8 cellular contexts compared by ENCODE assay signal in the genomic region with DNA sequence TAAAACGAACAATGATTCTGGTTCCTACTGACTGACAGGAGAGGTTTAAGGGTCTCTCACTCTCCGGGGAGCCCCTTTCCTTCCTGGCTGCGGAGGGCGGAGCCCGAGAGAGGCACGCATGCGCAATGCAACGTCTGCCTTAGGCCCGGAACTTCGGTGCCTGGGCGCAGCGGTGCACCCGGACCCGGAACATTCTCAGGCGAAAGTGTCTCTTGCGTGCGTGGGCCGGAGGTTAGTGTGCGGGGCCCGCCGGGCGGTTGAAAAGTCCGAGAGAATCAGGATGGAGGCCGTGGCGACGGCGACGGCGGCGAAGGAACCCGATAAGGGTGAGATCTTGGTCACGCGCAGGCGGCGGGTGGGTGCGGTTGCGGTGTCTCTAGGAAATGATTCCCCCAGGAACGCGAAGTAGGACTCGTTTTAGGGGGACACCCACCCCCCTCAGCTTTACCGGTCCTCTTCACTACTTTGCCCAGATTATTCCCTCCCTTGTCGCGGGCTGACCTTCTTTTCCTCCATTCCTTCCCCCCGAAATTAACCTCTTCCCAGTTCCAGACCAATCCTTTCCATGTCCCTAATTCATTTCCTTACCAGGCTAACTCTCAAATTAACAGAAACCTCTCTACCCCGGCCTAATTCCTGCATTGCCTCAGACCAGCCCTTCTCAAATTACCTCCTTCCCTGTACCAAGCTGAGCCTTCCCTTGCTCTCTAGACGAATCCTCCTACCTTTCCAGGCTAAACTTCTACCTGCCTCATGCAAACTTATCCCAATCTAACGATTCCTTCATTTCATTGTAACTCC. TPM values are rescaled to one million over a fixed set of nuclear protein-coding genes. Genes with fewer than 3 reads are reported as not detected.
DNase-seq lines count a peak whose midpoint lies in the region; ATAC-seq and TF ChIP-seq lines count a peak whose summit lies in the region.

A gene (plus strand): TSS at position 142 of the 801 bp plus-strand sequence. CDS start 139 bp downstream, at position 281.

- peaks cover 27 to 44% of the 10 kb centered on the region in 2 donors for H3K36me3 ChIP-seq in muscle layer of duodenum (ENCODE audit: control insufficient read depth in 1 of 2, insufficient read depth in 2 of 2, low read length in 2 of 2)

- H3K27ac ChIP-seq in muscle layer of duodenum (ENCODE audit: low read length), result peak within 1 kb of the TSS; percentile 98

- no peaks in the 10 kb centered on the region for H3K9me3 ChIP-seq in muscle layer of duodenum (ENCODE audit: control insufficient read depth in 1 of 2, low read length in 2 of 2)

- DNase-seq in D341Med (ENCODE audit: low spot score), result peak; percentile 94
- DNase-seq in activated T-cell treated with anti-CD3 and anti-CD28 coated beads, Interleukin-2, amount 50 U/mL, for 4 hours, result peak; percentile 85
- peak; percentile 80 to 81 for DNase-seq in stimulated activated CD8-positive, alpha-beta memory T cell treated with anti-CD3 and anti-CD28 coated beads, Interleukin-7, amount 100 ng/mL, for 48 hours (ENCODE audit: extremely low read depth in 1 of 2, low read depth in 1 of 2)

- peak within 1 kb of the TSS; percentile 97 for H3K4me3 Mint-ChIP-seq in activated T-cell treated with anti-CD3 and anti-CD28 coated beads, Interleukin-2, amount 50 U/mL, for 4 hours

- H3K4me1 Mint-ChIP-seq in activated T-cell treated with anti-CD3 and anti-CD28 coated beads, Interleukin-2, amount 50 U/mL, for 4 hours (ENCODE audit: low read depth), result peaks cover 69% of the 10 kb centered on the region

- ATAC-seq in GM21447 (IDR thresholded peaks at IDR 0.05; ENCODE audit: unreplicated experiment), result peak; percentile 48
- peak; percentile 70 to 77 for ATAC-seq in activated T-cell treated with anti-CD3 and anti-CD28 coated beads, Interleukin-2, amount 50 U/mL, for 4 hours
- ATAC-seq in esophagus mucosa, result peak; percentile 74

- TF ChIP-seq EP300 in Ishikawa (IDR thresholded peaks at IDR 0.05; ENCODE audit: borderline replicate concordance), result peak; percentile 33; the same call in 1 of the 2 replicates

- H3K4me1 ChIP-seq in muscle layer of duodenum (ENCODE audit: control insufficient read depth in 1 of 2, insufficient read depth in 2 of 2, low read length in 2 of 2), result peaks cover 19 to 52% of the 10 kb centered on the region in 2 donors

- no peaks in the 10 kb centered on the region for H3K9me3 Mint-ChIP-seq in activated T-cell treated with anti-CD3 and anti-CD28 coated beads, Interleukin-2, amount 50 U/mL, for 4 hours

- peak within 1 kb of the TSS; percentile 87 to 99 for H3K4me3 ChIP-seq in muscle layer of duodenum (ENCODE audit: low read depth in 1 of 2, low read length in 2 of 2)

- TF ChIP-seq RAD21 in Ishikawa (IDR thresholded peaks at IDR 0.05; ENCODE audit: low read depth), result no peak

- H3K36me3 Mint-ChIP-seq in activated T-cell treated with anti-CD3 and anti-CD28 coated beads, Interleukin-2, amount 50 U/mL, for 4 hours (ENCODE audit: insufficient read depth), result peaks cover 23% of the 10 kb centered on the region

- H3K27me3 Mint-ChIP-seq in activated T-cell treated with anti-CD3 and anti-CD28 coated beads, Interleukin-2, amount 50 U/mL, for 4 hours (ENCODE audit: low read depth), result no peaks in the 10 kb centered on the region

- H3K27me3 ChIP-seq in muscle layer of duodenum (ENCODE audit: low read depth, low read length), result no peaks in the 10 kb centered on the region

TF ChIP-seq in Ishikawa, 13 proteins besides CTCF, POLR2A, EP300 and RAD21 (continues in another document):
- TF ChIP-seq, protein P1, sequence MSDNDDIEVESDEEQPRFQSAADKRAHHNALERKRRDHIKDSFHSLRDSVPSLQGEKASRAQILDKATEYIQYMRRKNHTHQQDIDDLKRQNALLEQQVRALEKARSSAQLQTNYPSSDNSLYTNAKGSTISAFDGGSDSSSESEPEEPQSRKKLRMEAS (IDR thresholded peaks at IDR 0.05), result peak; percentile 74
- TF ChIP-seq TAF1 (IDR thresholded peaks at IDR 0.05; ENCODE audit: low read depth), result peak; percentile 89
- TF ChIP-seq NFIC (IDR thresholded peaks at IDR 0.05), result peak; percentile 12; the same call in 1 of the 2 replicates
- TF ChIP-seq, protein P2, sequence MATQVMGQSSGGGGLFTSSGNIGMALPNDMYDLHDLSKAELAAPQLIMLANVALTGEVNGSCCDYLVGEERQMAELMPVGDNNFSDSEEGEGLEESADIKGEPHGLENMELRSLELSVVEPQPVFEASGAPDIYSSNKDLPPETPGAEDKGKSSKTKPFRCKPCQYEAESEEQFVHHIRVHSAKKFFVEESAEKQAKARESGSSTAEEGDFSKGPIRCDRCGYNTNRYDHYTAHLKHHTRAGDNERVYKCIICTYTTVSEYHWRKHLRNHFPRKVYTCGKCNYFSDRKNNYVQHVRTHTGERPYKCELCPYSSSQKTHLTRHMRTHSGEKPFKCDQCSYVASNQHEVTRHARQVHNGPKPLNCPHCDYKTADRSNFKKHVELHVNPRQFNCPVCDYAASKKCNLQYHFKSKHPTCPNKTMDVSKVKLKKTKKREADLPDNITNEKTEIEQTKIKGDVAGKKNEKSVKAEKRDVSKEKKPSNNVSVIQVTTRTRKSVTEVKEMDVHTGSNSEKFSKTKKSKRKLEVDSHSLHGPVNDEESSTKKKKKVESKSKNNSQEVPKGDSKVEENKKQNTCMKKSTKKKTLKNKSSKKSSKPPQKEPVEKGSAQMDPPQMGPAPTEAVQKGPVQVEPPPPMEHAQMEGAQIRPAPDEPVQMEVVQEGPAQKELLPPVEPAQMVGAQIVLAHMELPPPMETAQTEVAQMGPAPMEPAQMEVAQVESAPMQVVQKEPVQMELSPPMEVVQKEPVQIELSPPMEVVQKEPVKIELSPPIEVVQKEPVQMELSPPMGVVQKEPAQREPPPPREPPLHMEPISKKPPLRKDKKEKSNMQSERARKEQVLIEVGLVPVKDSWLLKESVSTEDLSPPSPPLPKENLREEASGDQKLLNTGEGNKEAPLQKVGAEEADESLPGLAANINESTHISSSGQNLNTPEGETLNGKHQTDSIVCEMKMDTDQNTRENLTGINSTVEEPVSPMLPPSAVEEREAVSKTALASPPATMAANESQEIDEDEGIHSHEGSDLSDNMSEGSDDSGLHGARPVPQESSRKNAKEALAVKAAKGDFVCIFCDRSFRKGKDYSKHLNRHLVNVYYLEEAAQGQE (IDR thresholded peaks at IDR 0.05; ENCODE audit: low read depth), result no peak
- TF ChIP-seq TCF12 (IDR thresholded peaks at IDR 0.05; ENCODE audit: low read depth), result peak; percentile 83
- TF ChIP-seq CEBPB (IDR thresholded peaks at IDR 0.05), result peak; percentile 46; the same call in 1 of the 2 replicates
- peak; percentile 58; the same call in 1 of the 2 replicates for TF ChIP-seq ZBTB7A (IDR thresholded peaks at IDR 0.05; ENCODE audit: low read depth)
- no peak; the same call in 1 of the 2 replicates for TF ChIP-seq CREB1 (IDR thresholded peaks at IDR 0.05; ENCODE audit: low read depth)

TF ChIP-seq in PFSK-1, 5 proteins besides CTCF, POLR2A, EP300 and RAD21:
- TF ChIP-seq POLR2AphosphoS5 (IDR thresholded peaks at IDR 0.05; ENCODE audit: low read depth, low read length), result peak; percentile 96; the same call in 1 of the 2 replicates
- TF ChIP-seq SIN3A (IDR thresholded peaks at IDR 0.05; ENCODE audit: borderline replicate concordance, insufficient read depth, low read length), result peak; percentile 88; the same call in 1 of the 2 replicates
- TF ChIP-seq FOXP2 (optimal IDR thresholded peaks at IDR 0.05; ENCODE audit: borderline replicate concordance, extremely low read depth, extremely low read length, insufficient read depth), result peak; percentile 65
- TF ChIP-seq, protein P2 (IDR thresholded peaks at IDR 0.05; ENCODE audit: insufficient read depth in 1 of 2, low read depth in 2 of 2, low read length in 2 of 2), result peak in 1 of 2 experiments; percentile 16; a peak in 1 of 4 replicates
- peak; percentile 91; the same call in 1 of the 2 replicates for TF ChIP-seq TAF1 (IDR thresholded peaks at IDR 0.05; ENCODE audit: borderline replicate concordance, insufficient read depth, low read length)

RNA-seq across cellular contexts. Expression of the gene that starts here (rescaled TPM):
- 33.6 TPM for polyA plus RNA-seq in PFSK-1 (2012; ENCODE audit: insufficient read length, low read depth)
- total RNA-seq in activated T-cell treated with anti-CD3 and anti-CD28 coated beads, Interleukin-2, amount 50 U/mL, for 4 hours, result 10 to 100 TPM; 33.8 to 40.5 (median 35.1) TPM
- total RNA-seq in esophagus mucosa, result 19.3 TPM

Comparison
In these comparisons a context has a peak if more than half of its experiments do, and no peak if none do; other contexts are left out.
1. Peak in every context shown above with its lines: DNase-seq, ATAC-seq, H3K4me3 ChIP-seq and H3K27ac ChIP-seq.